8 cellular contexts compared by ENCODE assay signal in the genomic region with DNA sequence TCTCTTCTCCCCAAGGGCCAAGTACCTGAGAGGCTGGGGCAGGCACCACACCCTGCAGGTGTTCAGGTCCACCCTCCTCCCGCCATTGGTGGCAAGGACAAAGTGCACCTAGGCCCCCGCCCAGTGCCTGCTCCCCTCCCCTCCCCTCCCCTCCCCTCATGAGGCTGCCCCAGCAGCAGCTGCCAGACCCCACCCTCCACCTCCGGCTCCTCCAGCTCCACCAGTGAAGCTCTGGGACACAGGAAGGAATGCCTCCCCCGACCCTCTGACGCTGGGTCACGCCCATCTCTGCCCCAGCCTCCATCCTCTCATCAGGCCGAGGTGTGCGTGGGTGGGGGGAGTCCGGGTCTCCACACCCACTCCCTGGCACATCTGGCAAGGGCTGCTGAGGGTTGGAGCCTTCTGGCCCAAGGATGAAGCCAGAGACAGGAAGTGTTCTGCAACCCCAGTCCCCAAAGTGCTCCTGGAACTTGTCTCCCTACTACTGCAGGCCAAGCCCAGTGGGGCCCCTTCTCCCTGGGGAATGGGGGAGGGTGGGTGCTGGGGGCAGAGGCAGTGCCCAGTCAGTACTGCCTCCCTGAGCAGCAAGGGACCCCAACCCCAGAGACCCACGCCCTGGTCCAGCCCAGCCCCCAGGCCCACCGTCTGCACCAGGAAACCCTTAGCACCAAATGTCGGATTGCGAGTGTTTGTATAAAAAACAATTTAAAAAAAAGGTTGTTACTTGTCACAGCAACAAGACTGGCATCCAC. TPM values are rescaled to one million over a fixed set of nuclear protein-coding genes. Genes with fewer than 3 reads are reported as not detected.
A peak's percentile ranks its signal among the peaks of the same experiment; 100 is the strongest.
DNase-seq lines count a peak whose midpoint lies in the region; ATAC-seq, FAIRE-seq and TF ChIP-seq lines count a peak whose summit lies in the region.

No MANE protein-coding gene starts in this region.

- H3K27me3 ChIP-seq in BLaER1, result no peaks in the 10 kb centered on the region
- H3K27me3 ChIP-seq in keratinocyte (ENCODE audit: control insufficient read depth, extremely low read depth, insufficient read depth, low read length), result no peaks in the 10 kb centered on the region
- H3K27me3 ChIP-seq in thoracic aorta (replicated peaks; ENCODE audit: insufficient read depth), result no peaks in the 10 kb centered on the region

- dilution Hi-C loops in keratinocyte (cut with MboI; ENCODE audit: extremely low pct_ligation_motif_present, low sequenced_read_pairs), result no loop called here

- H3K27ac Mint-ChIP-seq in IgD-negative memory B cell, result peak overlapping the region in 1 of 3 donors; percentile 97
- H3K27ac Mint-ChIP-seq in activated T-cell treated with anti-CD3 and anti-CD28 coated beads, Interleukin-2, amount 50 U/mL, for 24 hours, result peak overlapping the region; percentile 94

- peaks cover 8 to 16% (median 12%) of the 10 kb centered on the region in 3 donors for H3K4me1 Mint-ChIP-seq in IgD-negative memory B cell
- peaks cover 37% of the 10 kb centered on the region for H3K4me1 Mint-ChIP-seq in activated T-cell treated with anti-CD3 and anti-CD28 coated beads, Interleukin-2, amount 50 U/mL, for 24 hours (ENCODE audit: low read depth)

- H4K20me1 ChIP-seq in BLaER1 (peaks cover 43% of the 10 kb centered on the region), keratinocyte (ENCODE audit: control insufficient read depth, extremely low read depth, insufficient read depth, low read length) (peaks cover 7% of the 10 kb centered on the region)

- H3K27ac ChIP-seq in BLaER1, result no peak overlapping the region
- H3K27ac ChIP-seq in keratinocyte (ENCODE audit: control insufficient read depth, insufficient read depth, low read length), result peak overlapping the region; percentile 81
- H3K27ac ChIP-seq in thoracic aorta, result peak overlapping the region; percentile 47 to 61

- H3K4me3 ChIP-seq in BLaER1 (peak overlapping the region; percentile 94; the same call in 1 of the 2 replicates), keratinocyte (ENCODE audit: control insufficient read depth in 2 of 3, extremely low read depth in 1 of 3, insufficient read depth in 2 of 3, low read depth in 1 of 3, low read length in 3 of 3) (peak overlapping the region; percentile 73 to 98 (median 82)), thoracic aorta (peak overlapping the region; percentile 93)

- TF ChIP-seq CTCF in keratinocyte (optimal IDR thresholded peaks at IDR 0.05 in 1 of 3, IDR thresholded peaks at IDR 0.05 in 1 of 3, conservative IDR thresholded peaks at IDR 0.05 in 1 of 3; ENCODE audit: extremely low read depth in 1 of 3, insufficient read depth in 2 of 3, low read length in 3 of 3) (no peak), thoracic aorta (IDR thresholded peaks at IDR 0.05) (no peak)

- ATAC-seq in thoracic aorta (ENCODE audit: insufficient number of reproducible peaks, low FRiP score, low read depth) (no peak), GM19328 (IDR thresholded peaks at IDR 0.05; ENCODE audit: unreplicated experiment) (no peak), HG03565 (IDR thresholded peaks at IDR 0.05; ENCODE audit: unreplicated experiment) (no peak)

- H3K9me3 Mint-ChIP-seq in IgD-negative memory B cell, result peaks cover 0 to 1% (median 0%) of the 10 kb centered on the region in 3 donors
- no peaks in the 10 kb centered on the region for H3K9me3 Mint-ChIP-seq in activated T-cell treated with anti-CD3 and anti-CD28 coated beads, Interleukin-2, amount 50 U/mL, for 24 hours

- no peaks in the 10 kb centered on the region for H3K9me1 ChIP-seq in keratinocyte (ENCODE audit: control insufficient read depth, extremely low read depth, insufficient read depth, low read length)

- H3K9ac ChIP-seq in BLaER1 (peak overlapping the region; percentile 75; the same call in 1 of the 2 replicates), keratinocyte (ENCODE audit: control insufficient read depth, extremely low read depth, insufficient read depth, low read length) (peak overlapping the region; percentile 75)

- peak overlapping the region; percentile 98 for H3K4me2 ChIP-seq in BLaER1
- peak overlapping the region; percentile 88 for H3K4me2 ChIP-seq in keratinocyte (ENCODE audit: control insufficient read depth, extremely low read depth, insufficient read depth, low read depth, low read length)

- H3K4me3 Mint-ChIP-seq in IgD-negative memory B cell, result peak overlapping the region in 3 of 4 donors; percentile 86 to 96 (median 94)
- peak overlapping the region; percentile 77 for H3K4me3 Mint-ChIP-seq in activated T-cell treated with anti-CD3 and anti-CD28 coated beads, Interleukin-2, amount 50 U/mL, for 24 hours

- H3K36me3 Mint-ChIP-seq in IgD-negative memory B cell, result no peaks in the 10 kb centered on the region
- peaks cover 49% of the 10 kb centered on the region for H3K36me3 Mint-ChIP-seq in activated T-cell treated with anti-CD3 and anti-CD28 coated beads, Interleukin-2, amount 50 U/mL, for 24 hours (ENCODE audit: low read depth)

- peaks cover 28% of the 10 kb centered on the region for H3K79me2 ChIP-seq in keratinocyte (ENCODE audit: control insufficient read depth, insufficient read depth, low read length)

- H3K36me3 ChIP-seq in BLaER1 (peaks cover 45% of the 10 kb centered on the region), keratinocyte (ENCODE audit: control insufficient read depth in 2 of 2, extremely low read depth in 1 of 2, insufficient read depth in 2 of 2, low read length in 2 of 2) (peaks cover 14 to 23% of the 10 kb centered on the region in 2 experiments), thoracic aorta (peaks cover 18% of the 10 kb centered on the region)

- DNase-seq in activated T-cell treated with anti-CD3 and anti-CD28 coated beads, Interleukin-2, amount 50 U/mL, for 24 hours, result no peak
- DNase-seq in keratinocyte (ENCODE audit: low read depth, low spot score) (peak; percentile 87), thoracic aorta (ENCODE audit: low spot score) (no peak), GOT3 (lab: John Stamatoyannopoulos, UW) (no peak)

- H3K4me1 ChIP-seq in BLaER1, result peaks cover 51% of the 10 kb centered on the region
- peaks cover 21% of the 10 kb centered on the region for H3K4me1 ChIP-seq in keratinocyte (ENCODE audit: control insufficient read depth, extremely low read depth, insufficient read depth, low read length)
- H3K4me1 ChIP-seq in thoracic aorta (ENCODE audit: control insufficient read depth in 1 of 2, low read depth in 2 of 2), result peaks cover 21 to 29% of the 10 kb centered on the region in 2 donors

- H3K9me3 ChIP-seq in BLaER1 (no peaks in the 10 kb centered on the region), keratinocyte (ENCODE audit: control insufficient read depth, low read depth, low read length) (no peaks in the 10 kb centered on the region), thoracic aorta (no peaks in the 10 kb centered on the region)

- no peak for FAIRE-seq in keratinocyte (lab: Jason Lieb, UNC)

- no peak overlapping the region for H2AFZ ChIP-seq in keratinocyte (ENCODE audit: control insufficient read depth, low read length)

- H3K27me3 Mint-ChIP-seq in IgD-negative memory B cell, result no peaks in the 10 kb centered on the region
- H3K27me3 Mint-ChIP-seq in activated T-cell treated with anti-CD3 and anti-CD28 coated beads, Interleukin-2, amount 50 U/mL, for 24 hours, result no peaks in the 10 kb centered on the region

RNA-seq across cellular contexts. Expression of a gene that starts 1.6 kb away (rescaled TPM):
- polyA plus RNA-seq in IgD-negative memory B cell (67.9 TPM), keratinocyte (24.1 to 42.2 TPM (median 28.7 TPM) in 3 replicates)
- 16.9 TPM for polyA plus RNA-seq in keratinocyte (2011; ENCODE audit: low read depth)
- 19.8 and 32.7 TPM in 2 replicates for polyA plus RNA-seq in keratinocyte (2011; cell fraction: cytosol; rRNA removed)
- 61.6 and 80.2 TPM in 2 replicates for polyA plus RNA-seq in keratinocyte (2011; cell fraction: nucleus; rRNA removed)
- polyA plus RNA-seq in keratinocyte (2012; ENCODE audit: low replicate concordance), result 21.7 and 23.1 TPM in 2 replicates
- polyA minus RNA-seq in keratinocyte, result 23.3 to 28.6 TPM (median 28.4 TPM) in 3 replicates
- 34.1 TPM for polyA minus RNA-seq in keratinocyte (2011; cell fraction: cytosol; rRNA and poly(A)+ RNA removed)
- polyA minus RNA-seq in keratinocyte (2011; cell fraction: nucleus; rRNA and poly(A)+ RNA removed), result 25.4 and 26.4 TPM in 2 replicates
- total RNA-seq in thoracic aorta, result 10 to 100 TPM; 27.3 to 40.5 TPM

RNA-seq across cellular contexts. Expression of a gene that starts 11.9 kb away (rescaled TPM):
- polyA plus RNA-seq in IgD-negative memory B cell, result 0.30 TPM
- 2.4 to 4.4 TPM (median 3.8 TPM) in 3 replicates for polyA plus RNA-seq in keratinocyte
- polyA plus RNA-seq in keratinocyte (2011; ENCODE audit: low read depth), result 1.6 TPM
- 2.5 and 4.4 TPM in 2 replicates for polyA plus RNA-seq in keratinocyte (2011; cell fraction: cytosol; rRNA removed)
- polyA plus RNA-seq in keratinocyte (2011; cell fraction: nucleus; rRNA removed), result 12.8 and 17.8 TPM in 2 replicates
- polyA plus RNA-seq in keratinocyte (2012; ENCODE audit: low replicate concordance), result 4.8 and 10.8 TPM in 2 replicates
- polyA minus RNA-seq in keratinocyte, result 4.3 to 11.5 TPM (median 4.4 TPM) in 3 replicates
- 9.4 TPM for polyA minus RNA-seq in keratinocyte (2011; cell fraction: cytosol; rRNA and poly(A)+ RNA removed)
- 7.5 and 7.9 TPM in 2 replicates for polyA minus RNA-seq in keratinocyte (2011; cell fraction: nucleus; rRNA and poly(A)+ RNA removed)
- 10 to 100 TPM; 10.2 to 13.8 TPM for total RNA-seq in thoracic aorta

RNA-seq across cellular contexts. Expression of a gene that starts 21.6 kb away (rescaled TPM):
- polyA plus RNA-seq in IgD-negative memory B cell (9.5 TPM), keratinocyte (0.45 to 0.93 TPM (median 0.75 TPM) in 3 replicates)
- 2.7 TPM for polyA plus RNA-seq in keratinocyte (2011; ENCODE audit: low read depth)
- polyA plus RNA-seq in keratinocyte (2011; cell fraction: cytosol; rRNA removed), result 0.55 and 1.0 TPM in 2 replicates
- polyA plus RNA-seq in keratinocyte (2011; cell fraction: nucleus; rRNA removed), result 1.8 and 2.8 TPM in 2 replicates
- polyA plus RNA-seq in keratinocyte (2012; ENCODE audit: low replicate concordance), result 2.2 and 5.0 TPM in 2 replicates
- polyA minus RNA-seq in keratinocyte, result 0.23 to 1.7 TPM (median 0.64 TPM) in 3 replicates
- polyA minus RNA-seq in keratinocyte (2011; cell fraction: cytosol; rRNA and poly(A)+ RNA removed), result not detected
- polyA minus RNA-seq in keratinocyte (2011; cell fraction: nucleus; rRNA and poly(A)+ RNA removed), result 1.0 and 1.2 TPM in 2 replicates
- total RNA-seq in thoracic aorta, result 1 to 10 TPM in 1 of 2 donors, under 1 TPM in 1; 0.78 to 3.0 TPM

RNA-seq across cellular contexts. Expression of a gene that starts 23.1 kb away (rescaled TPM):
- 106 TPM for polyA plus RNA-seq in IgD-negative memory B cell
- polyA plus RNA-seq in keratinocyte, result 24.5 to 32.8 TPM (median 30.5 TPM) in 3 replicates
- polyA plus RNA-seq in keratinocyte (2011; ENCODE audit: low read depth), result 54.9 TPM
- polyA plus RNA-seq in keratinocyte (2011; cell fraction: cytosol; rRNA removed), result 21.5 and 31.1 TPM in 2 replicates
- 50.0 and 51.9 TPM in 2 replicates for polyA plus RNA-seq in keratinocyte (2011; cell fraction: nucleus; rRNA removed)
- polyA plus RNA-seq in keratinocyte (2012; ENCODE audit: low replicate concordance), result 39.1 and 49.2 TPM in 2 replicates
- polyA minus RNA-seq in keratinocyte, result 27.9 to 50.9 TPM (median 35.6 TPM) in 3 replicates
- 28.2 TPM for polyA minus RNA-seq in keratinocyte (2011; cell fraction: cytosol; rRNA and poly(A)+ RNA removed)
- polyA minus RNA-seq in keratinocyte (2011; cell fraction: nucleus; rRNA and poly(A)+ RNA removed), result 26.5 and 34.5 TPM in 2 replicates
- total RNA-seq in thoracic aorta, result 10 to 100 TPM; 51.9 to 52.9 TPM
